In the genomic region with DNA sequence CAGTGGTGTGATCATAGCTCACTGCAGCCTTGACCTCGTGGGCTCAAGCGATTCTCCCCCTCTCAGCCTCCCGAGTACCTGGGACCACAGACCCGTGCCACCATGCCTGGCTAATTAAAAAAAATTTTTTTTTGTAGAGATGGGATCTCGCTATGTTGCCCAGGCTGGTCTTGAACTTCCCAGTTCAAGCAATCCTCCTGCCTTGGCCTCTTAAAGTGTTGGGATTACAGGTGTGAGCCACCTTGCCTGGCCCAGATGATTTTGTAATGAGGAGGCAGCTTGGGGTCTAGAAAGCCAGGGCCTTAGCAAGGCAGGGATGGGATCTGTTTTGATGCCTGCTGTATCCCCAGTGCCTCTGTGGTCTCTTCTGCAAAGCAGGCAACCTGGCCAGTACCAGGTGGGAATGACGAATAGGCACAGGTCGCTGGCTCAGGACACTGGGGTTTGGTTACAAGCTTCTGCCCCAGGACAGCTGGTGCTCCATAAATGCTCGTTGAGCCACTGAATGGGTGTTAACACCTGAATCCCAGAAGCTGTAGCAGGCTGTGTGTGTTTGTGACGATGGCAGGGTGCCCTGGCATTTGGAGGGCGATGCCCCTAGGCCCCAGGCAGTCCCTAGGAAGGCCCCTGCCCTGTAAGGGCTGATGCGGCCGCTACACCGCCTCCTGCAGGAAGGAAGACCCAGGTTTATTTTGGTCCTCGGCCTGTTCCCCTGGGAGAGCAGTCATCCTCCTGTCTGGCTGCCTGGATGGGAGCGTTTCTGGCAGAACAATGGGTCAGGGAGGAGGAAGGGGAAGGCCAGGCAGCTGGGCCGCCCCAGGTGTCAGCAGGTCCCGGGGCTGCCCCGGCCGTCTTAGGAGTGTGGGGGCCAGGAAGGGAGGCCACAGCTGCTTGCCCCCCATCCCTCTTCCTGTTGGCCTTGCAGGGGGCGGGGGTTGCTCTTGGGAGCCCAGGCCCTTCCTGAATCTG, we compare ENCODE assay signal across 11 cellular contexts. TPM values are rescaled to one million over a fixed set of nuclear protein-coding genes. Genes with fewer than 3 reads are reported as not detected.
DNase-seq lines count a peak whose midpoint lies in the region; ATAC-seq, FAIRE-seq and TF ChIP-seq lines count a peak whose summit lies in the region.
"Had no signal": no experiment of that assay in that cellular context is flagged by ENCODE, and none has a peak within 500 bp of the region (broad histone marks: within the 10 kb centered on the region; RNA-seq: fewer than 3 reads in every experiment).

No MANE protein-coding gene starts in this region.

- DNase-seq in GM20000 (ENCODE audit: low spot score) (peak; percentile 62), bronchial epithelial cell (ENCODE audit: low read depth) (no peak), hepatic stellate cell (ENCODE audit: low spot score) (peak; percentile 80), NCI-H82 treated with DMSO at 0.1 percent for 48 hours (lab: John Stamatoyannopoulos, UW; ENCODE audit: unreplicated experiment) (no peak), OCI-M1 (lab: John Stamatoyannopoulos, UW) (no peak), PC-9 (no peak)
- no peak for DNase-seq in activated naive CD8-positive, alpha-beta T cell treated with anti-CD3 and anti-CD28 coated beads for 36 hours
- DNase-seq: NCI-H2029, posterior cingulate gyrus had no signal

- H3K27me3 Mint-ChIP-seq in stimulated activated memory B cell treated with anti-CD40 and anti-IgM and Interleukin-4, amounts not matched to agents 10 μg/mL and 1 μg/mL and 100 μg/mL, for 72 hours, result no peaks in the 10 kb centered on the region
- no peaks in the 10 kb centered on the region for H3K27me3 Mint-ChIP-seq in activated naive CD8-positive, alpha-beta T cell treated with anti-CD3 and anti-CD28 coated beads for 36 hours
- H3K27me3 Mint-ChIP-seq: central memory CD8-positive, alpha-beta T cell had no signal

- no peaks in the 10 kb centered on the region for H3K9me2 ChIP-seq in PC-9 (ENCODE audit: insufficient read depth)

- no peaks in the 10 kb centered on the region for H4K20me1 ChIP-seq in PC-9 (ENCODE audit: insufficient read depth)

- peak overlapping the region; percentile 84 for H3K27ac Mint-ChIP-seq in stimulated activated memory B cell treated with anti-CD40 and anti-IgM and Interleukin-4, amounts not matched to agents 10 μg/mL and 1 μg/mL and 100 μg/mL, for 72 hours
- H3K27ac Mint-ChIP-seq in activated naive CD8-positive, alpha-beta T cell treated with anti-CD3 and anti-CD28 coated beads for 36 hours, result no peak overlapping the region

- H3K79me2 ChIP-seq in PC-9 (ENCODE audit: low read depth), result no peaks in the 10 kb centered on the region

- no peak overlapping the region for H3K4me3 ChIP-seq in bronchial epithelial cell (ENCODE audit: low read depth, low read length)
- no peak overlapping the region for H3K4me3 ChIP-seq in PC-9

- H3F3A ChIP-seq in PC-9 (ENCODE audit: insufficient read depth, low read depth), result no peaks in the 10 kb centered on the region

- CTCF ChIA-PET in PC-9 (lab: Charles Lee), result interaction anchor here (0.5 to 0.6 kb wide), 2 partner anchors 10 to 12 kb away, joined by 3 to 4 read pairs; no protein-coding TSS in a partner anchor

- POLR2A ChIA-PET in PC-9 (lab: Charles Lee; ENCODE audit: unreplicated experiment), result no interaction called here

- peak; percentile 40 for ATAC-seq in stimulated activated memory B cell treated with anti-CD40 and anti-IgM and Interleukin-4, amounts not matched to agents 10 μg/mL and 1 μg/mL and 100 μg/mL, for 72 hours

- peak overlapping the region; percentile 31 for H3K4me3 Mint-ChIP-seq in stimulated activated memory B cell treated with anti-CD40 and anti-IgM and Interleukin-4, amounts not matched to agents 10 μg/mL and 1 μg/mL and 100 μg/mL, for 72 hours
- no peak overlapping the region for H3K4me3 Mint-ChIP-seq in activated naive CD8-positive, alpha-beta T cell treated with anti-CD3 and anti-CD28 coated beads for 36 hours
- H3K4me3 Mint-ChIP-seq: central memory CD8-positive, alpha-beta T cell had no signal

- H3K36me3 ChIP-seq in bronchial epithelial cell (ENCODE audit: control insufficient read depth, insufficient read depth, low read length), result no peaks in the 10 kb centered on the region
- H3K36me3 ChIP-seq in PC-9 (ENCODE audit: low read depth), result no peaks in the 10 kb centered on the region

- H3K9me3 Mint-ChIP-seq in stimulated activated memory B cell treated with anti-CD40 and anti-IgM and Interleukin-4, amounts not matched to agents 10 μg/mL and 1 μg/mL and 100 μg/mL, for 72 hours, result no peaks in the 10 kb centered on the region
- H3K9me3 Mint-ChIP-seq in activated naive CD8-positive, alpha-beta T cell treated with anti-CD3 and anti-CD28 coated beads for 36 hours, result no peaks in the 10 kb centered on the region
- H3K9me3 Mint-ChIP-seq: central memory CD8-positive, alpha-beta T cell had no signal

- peak; percentile 96 for FAIRE-seq in bronchial epithelial cell (lab: Jason Lieb, UNC)

- BruUV-seq in PC-9 (replicated peaks; lab: Mats Ljungman, UMichigan), result no TSS peak

- no peak overlapping the region for H3K4me2 ChIP-seq in PC-9

- intact Hi-C loops in PC-9 (cut with micrococcal nuclease; ENCODE audit: unreplicated experiment), result no loop called here

- no peak overlapping the region for H2AFZ ChIP-seq in PC-9

- no peak overlapping the region for H3K27ac ChIP-seq in PC-9

- peaks cover 21% of the 10 kb centered on the region for H3K36me3 Mint-ChIP-seq in stimulated activated memory B cell treated with anti-CD40 and anti-IgM and Interleukin-4, amounts not matched to agents 10 μg/mL and 1 μg/mL and 100 μg/mL, for 72 hours
- peaks cover 7% of the 10 kb centered on the region for H3K36me3 Mint-ChIP-seq in activated naive CD8-positive, alpha-beta T cell treated with anti-CD3 and anti-CD28 coated beads for 36 hours

- H3K9me3 ChIP-seq in PC-9 (ENCODE audit: insufficient read depth, low read depth), result no peaks in the 10 kb centered on the region

- H3K4me1 Mint-ChIP-seq in stimulated activated memory B cell treated with anti-CD40 and anti-IgM and Interleukin-4, amounts not matched to agents 10 μg/mL and 1 μg/mL and 100 μg/mL, for 72 hours, result peaks cover 45% of the 10 kb centered on the region
- H3K4me1 Mint-ChIP-seq in activated naive CD8-positive, alpha-beta T cell treated with anti-CD3 and anti-CD28 coated beads for 36 hours, result peaks cover 2% of the 10 kb centered on the region
- H3K4me1 Mint-ChIP-seq: central memory CD8-positive, alpha-beta T cell had no signal

- TF ChIP-seq CTCF in GM20000 (IDR thresholded peaks at IDR 0.05; ENCODE audit: extremely low read depth, missing control alignments) (no peak), bronchial epithelial cell (IDR thresholded peaks at IDR 0.05; ENCODE audit: insufficient read depth, low read length, severe bottlenecking) (no peak), PC-9 (conservative IDR thresholded peaks at IDR 0.05) (no peak)

- no peaks in the 10 kb centered on the region for H3K4me1 ChIP-seq in PC-9 (replicated peaks; ENCODE audit: insufficient read depth)

- H3K27me3 ChIP-seq in bronchial epithelial cell (ENCODE audit: control insufficient read depth, insufficient read depth, low read length), result no peaks in the 10 kb centered on the region
- no peaks in the 10 kb centered on the region for H3K27me3 ChIP-seq in PC-9 (ENCODE audit: insufficient read depth, low read depth)

RNA-seq across cellular contexts. Expression of a gene that starts 8.6 kb away (rescaled TPM):
- total RNA-seq in bronchial epithelial cell, result 0.51 and 0.53 TPM in 2 replicates
- 17.8 and 18.6 TPM in 2 replicates for total RNA-seq in PC-9 (2021)
- 10 to 100 TPM; 10.7 to 11.3 TPM for total RNA-seq in activated naive CD8-positive, alpha-beta T cell treated with anti-CD3 and anti-CD28 coated beads for 36 hours

RNA-seq across cellular contexts. Expression of a gene that starts 22.2 kb away (rescaled TPM):
- total RNA-seq in bronchial epithelial cell, result 314 and 353 TPM in 2 replicates
- 60.1 and 76.3 TPM in 2 replicates for total RNA-seq in PC-9 (2021)
- total RNA-seq in activated naive CD8-positive, alpha-beta T cell treated with anti-CD3 and anti-CD28 coated beads for 36 hours, result 10 to 100 TPM; 59.2 to 65.8 TPM

Comparison
In these comparisons a context has a peak if more than half of its experiments do, and no peak if none do; other contexts are left out.
1. DNase-seq: peak in GM20000 (single experiment) and hepatic stellate cell (single experiment); none in bronchial epithelial cell (single experiment), NCI-H82 treated with DMSO at 0.1 percent for 48 hours (single experiment), OCI-M1 (single experiment), PC-9 (0 of 2) and activated naive CD8-positive, alpha-beta T cell treated with anti-CD3 and anti-CD28 coated beads for 36 hours (single experiment).